In genomic region chr3:101725890-101726275, GRCh38 we compare ENCODE assay signal across 8 cellular contexts. TPM values are rescaled to one million over a fixed set of nuclear protein-coding genes. Genes with fewer than 3 reads are reported as not detected.
DNase-seq lines count a peak whose midpoint lies in the region; ATAC-seq and TF ChIP-seq lines count a peak whose summit lies in the region.

No MANE protein-coding gene starts in this region.

- H3K27me3 Mint-ChIP-seq in T-helper 17 cell: no peaks in the 10 kb centered on the region

- no peak for DNase-seq in HAP-1 (ENCODE audit: low spot score in 2 of 2)
- no peak for DNase-seq in T-helper 17 cell
- DNase-seq in fibroblast of villous mesenchyme (ENCODE audit: low read depth): no peak
- no peak for DNase-seq in NK-92 treated with Interleukin-12 subunit alpha and Interleukin-12 subunit beta, amount 100 ng/mL, for 24 hours (lab: John Stamatoyannopoulos, UW)
- DNase-seq in NCI-H1436 (lab: John Stamatoyannopoulos, UW): no peak
- no peak for DNase-seq in NCI-H2196 treated with DMSO at 0.1 percent for 48 hours (lab: John Stamatoyannopoulos, UW; ENCODE audit: unreplicated experiment)

- peaks cover 2% of the 10 kb centered on the region for H3K36me3 Mint-ChIP-seq in T-helper 17 cell (ENCODE audit: low read depth)

- no peak for TF ChIP-seq CTCF in fibroblast of villous mesenchyme (IDR thresholded peaks at IDR 0.05; ENCODE audit: insufficient read depth, low read depth, low read length)

- H3K27ac ChIP-seq in skin epidermis: peak overlapping the region in 10 of 21 experiments; percentile 49 to 89 (median 76)

- H3K4me3 ChIP-seq in HAP-1 (peak overlapping the region; percentile 53), fibroblast of villous mesenchyme (ENCODE audit: low read depth, low read length) (peak overlapping the region; percentile 97), skin epidermis (peak overlapping the region; percentile 54 to 91 (median 77))

- in situ Hi-C loops in HAP-1 (cut with MboI; ENCODE audit: low sequenced_read_pairs): no loop called here

- ATAC-seq in T-helper 17 cell (no peak), HG03097 (IDR thresholded peaks at IDR 0.05; ENCODE audit: low FRiP score, unreplicated experiment) (no peak)

- H3K4me1 ChIP-seq in HAP-1: peaks cover 28% of the 10 kb centered on the region

- H3K9me3 ChIP-seq in HAP-1: no peaks in the 10 kb centered on the region
- no peaks in the 10 kb centered on the region for H3K9me3 ChIP-seq in T-helper 17 cell (ENCODE audit: control insufficient read depth, low read length, poor library complexity, severe bottlenecking)

- H3K27me3 ChIP-seq in HAP-1 (ENCODE audit: low read depth): no peaks in the 10 kb centered on the region

- peak overlapping the region; percentile 94 for H3K27ac Mint-ChIP-seq in T-helper 17 cell

- peaks cover 28% of the 10 kb centered on the region for H3K4me1 Mint-ChIP-seq in T-helper 17 cell

- H3K36me3 ChIP-seq in HAP-1 (replicated peaks): peaks cover 8% of the 10 kb centered on the region

- H3K4me3 Mint-ChIP-seq in T-helper 17 cell: peak overlapping the region; percentile 97

RNA-seq across cellular contexts. Expression of gene CEP97, which starts 1.5 kb away (rescaled TPM):
- total RNA-seq in T-helper 17 cell: 10 to 100 TPM; 10.4 to 11.1 TPM
- 14.2 and 24.6 TPM in 2 replicates for total RNA-seq in fibroblast of villous mesenchyme

RNA-seq across cellular contexts. Expression of gene RPL24, which starts 39.4 kb away (rescaled TPM):
- 1,000 to 10,000 TPM; 1,360 to 1,402 TPM for total RNA-seq in T-helper 17 cell
- 1,523 and 2,114 TPM in 2 replicates for total RNA-seq in fibroblast of villous mesenchyme

RNA-seq across cellular contexts. Expression of gene ZBTB11, which starts 49.0 kb away (rescaled TPM):
- total RNA-seq in T-helper 17 cell: 10 to 100 TPM; 65.2 to 77.2 TPM
- total RNA-seq in fibroblast of villous mesenchyme: 20.9 and 33.2 TPM in 2 replicates

RNA-seq across cellular contexts. Expression of gene NXPE3, which starts 53.1 kb away (rescaled TPM):
- 10 to 100 TPM; 30.6 to 31.7 TPM for total RNA-seq in T-helper 17 cell
- total RNA-seq in fibroblast of villous mesenchyme: 14.2 and 22.0 TPM in 2 replicates
